Comparison of ENCODE assay signal across 10 cellular contexts in genomic region chr2:196601430-196602306, GRCh38. TPM values are rescaled to one million over a fixed set of nuclear protein-coding genes. Genes with fewer than 3 reads are reported as not detected.
DNase-seq lines count a peak whose midpoint lies in the region; ATAC-seq, FAIRE-seq and TF ChIP-seq lines count a peak whose summit lies in the region.
"Had no signal": no experiment of that assay in that cellular context is flagged by ENCODE, and none has a peak within 500 bp of the region (broad histone marks: within the 10 kb centered on the region; RNA-seq: fewer than 3 reads in every experiment).

No MANE protein-coding gene starts in this region.

- H3K4me1 ChIP-seq in astrocyte (ENCODE audit: insufficient read depth, low read length): peaks cover 15% of the 10 kb centered on the region
- H3K4me1 ChIP-seq in CD8-positive, alpha-beta T cell (ENCODE audit: insufficient read depth, low read length): no peaks in the 10 kb centered on the region

- no peaks in the 10 kb centered on the region for H3K79me2 ChIP-seq in astrocyte (ENCODE audit: insufficient read depth, low read length)

- no peaks in the 10 kb centered on the region for H3K36me3 Mint-ChIP-seq in astrocyte (ENCODE audit: low read depth, unreplicated experiment)
- H3K36me3 Mint-ChIP-seq in CD8-positive, alpha-beta T cell: no peaks in the 10 kb centered on the region

- intact Hi-C loops in CD8-positive, alpha-beta T cell (cut with DNase I, micrococcal nuclease): no loop called here

- peak overlapping the region; percentile 88 for H3K27ac ChIP-seq in astrocyte (ENCODE audit: low read depth, low read length)
- no peak overlapping the region for H3K27ac ChIP-seq in CD8-positive, alpha-beta T cell (ENCODE audit: low read depth, low read length)
- H3K27ac ChIP-seq: SK-N-MC had no signal

- no peaks in the 10 kb centered on the region for H3K9me3 Mint-ChIP-seq in astrocyte (ENCODE audit: unreplicated experiment)
- no peaks in the 10 kb centered on the region for H3K9me3 Mint-ChIP-seq in CD8-positive, alpha-beta T cell

- no peaks in the 10 kb centered on the region for H3K9me3 ChIP-seq in astrocyte (ENCODE audit: insufficient read depth, low read depth, low read length)
- no peaks in the 10 kb centered on the region for H3K9me3 ChIP-seq in CD8-positive, alpha-beta T cell (ENCODE audit: low read length)

- H3K27me3 Mint-ChIP-seq in astrocyte (ENCODE audit: low read depth, unreplicated experiment): peaks cover 4% of the 10 kb centered on the region
- H3K27me3 Mint-ChIP-seq in CD8-positive, alpha-beta T cell (ENCODE audit: low read depth): peaks cover 13% of the 10 kb centered on the region

- peak overlapping the region; percentile 66 for H3K4me2 ChIP-seq in astrocyte (ENCODE audit: low read length)

- in situ Hi-C loops in ACHN (cut with HindIII; ENCODE audit: low pct_ligation_motif_present, low pct_unique_long_range_greater_than_20kb, low sequenced_read_pairs): no loop called here

- H3K4me1 Mint-ChIP-seq in astrocyte (ENCODE audit: low read depth, unreplicated experiment): peaks cover 8% of the 10 kb centered on the region
- H3K4me1 Mint-ChIP-seq in CD8-positive, alpha-beta T cell (ENCODE audit: low read depth): no peaks in the 10 kb centered on the region

- FAIRE-seq in HTR-8/SVneo (lab: Jason Lieb, UNC) (peak; percentile 92), astrocyte (lab: Jason Lieb, UNC) (peak; percentile 75)

- peak overlapping the region; percentile 55 for H3K27ac Mint-ChIP-seq in astrocyte (ENCODE audit: unreplicated experiment)
- H3K27ac Mint-ChIP-seq in CD8-positive, alpha-beta T cell: no peak overlapping the region

- DNase-seq in ACHN (peak; percentile 60), HTR-8/SVneo (ENCODE audit: insufficient read length, low spot score) (peak; percentile 93), astrocyte (ENCODE audit: low read depth) (peak; percentile 95), islet precursor cell (peak; percentile 82), omental fat pad (ENCODE audit: low spot score) (no peak), NCI-H128 (lab: John Stamatoyannopoulos, UW; ENCODE audit: unreplicated experiment) (no peak), putamen (ENCODE audit: low spot score) (no peak)
- no peak for DNase-seq in CD8-positive, alpha-beta T cell
- DNase-seq: nucleus accumbens had no signal

- no peak overlapping the region for H3K4me3 Mint-ChIP-seq in astrocyte (ENCODE audit: unreplicated experiment)
- no peak overlapping the region for H3K4me3 Mint-ChIP-seq in CD8-positive, alpha-beta T cell

- CTCF ChIA-PET in CD8-positive, alpha-beta T cell (lab: Charles Lee): no interaction called here

- no peaks in the 10 kb centered on the region for H3K27me3 ChIP-seq in astrocyte (ENCODE audit: insufficient read depth, low read length)
- no peaks in the 10 kb centered on the region for H3K27me3 ChIP-seq in CD8-positive, alpha-beta T cell (ENCODE audit: insufficient read depth, low read length)

- H4K20me1 ChIP-seq in astrocyte (ENCODE audit: insufficient read depth, low read length): no peaks in the 10 kb centered on the region

- ATAC-seq in omental fat pad (ENCODE audit: low FRiP score): no peak
- ATAC-seq in CD8-positive, alpha-beta T cell: no peak

- H3K36me3 ChIP-seq in astrocyte (ENCODE audit: insufficient read depth, low read length): no peaks in the 10 kb centered on the region
- no peaks in the 10 kb centered on the region for H3K36me3 ChIP-seq in CD8-positive, alpha-beta T cell (ENCODE audit: insufficient read depth, low read length)

- peak overlapping the region; percentile 56 for H2AFZ ChIP-seq in astrocyte (ENCODE audit: low read depth, low read length)

- POLR2A ChIA-PET in CD8-positive, alpha-beta T cell (lab: Charles Lee): no interaction called here

- TF ChIP-seq CTCF in astrocyte (IDR thresholded peaks at IDR 0.05; ENCODE audit: insufficient read depth, low read depth, low read length) (no peak), omental fat pad (IDR thresholded peaks at IDR 0.05) (no peak)
- TF ChIP-seq CTCF in CD8-positive, alpha-beta T cell (IDR thresholded peaks at IDR 0.05): no peak

- H3K9ac ChIP-seq in astrocyte (ENCODE audit: low read length): peak overlapping the region; percentile 73

- no peak overlapping the region for H3K4me3 ChIP-seq in astrocyte (ENCODE audit: insufficient read depth, low read depth, low read length)
- no peak overlapping the region for H3K4me3 ChIP-seq in CD8-positive, alpha-beta T cell (ENCODE audit: low read depth, low read length)
- H3K4me3 ChIP-seq: SK-N-MC had no signal

RNA-seq across cellular contexts. Expression of gene HECW2, which starts 8.3 kb away (rescaled TPM):
- total RNA-seq in astrocyte: 8.9 and 10.1 TPM in 2 replicates
- total RNA-seq in omental fat pad: 10 to 100 TPM in 3 of 4 donors, 1 to 10 TPM in 1; 8.5 to 52.6 (median 34.6) TPM
- under 1 TPM; 0.19 to 0.46 TPM for total RNA-seq in CD8-positive, alpha-beta T cell

RNA-seq across cellular contexts. Expression of gene CCDC150, which starts 37.8 kb away (rescaled TPM):
- total RNA-seq in astrocyte (2.2 and 4.4 TPM in 2 replicates), omental fat pad (1 to 10 TPM in 2 of 4 donors, under 1 TPM in 1, not detected in 1; 0.72 to 2.0 (median 1.4) TPM)
- under 1 TPM; 0.72 to 0.81 TPM for total RNA-seq in CD8-positive, alpha-beta T cell

Comparison
In these comparisons a context has a peak if more than half of its experiments do, and no peak if none do; other contexts are left out.
1. DNase-seq: peak in ACHN (single experiment), HTR-8/SVneo (single experiment), astrocyte (single experiment) and islet precursor cell (single experiment); none in omental fat pad (single experiment), CD8-positive, alpha-beta T cell (0 of 7), NCI-H128 (single experiment) and putamen (single experiment).